8 cellular contexts compared by ENCODE assay signal in genomic region chr14:103679351-103679750, GRCh38. TPM values are rescaled to one million over a fixed set of nuclear protein-coding genes. Genes with fewer than 3 reads are reported as not detected.
DNase-seq lines count a peak whose midpoint lies in the region; ATAC-seq and TF ChIP-seq lines count a peak whose summit lies in the region.

No MANE protein-coding gene starts in this region.

- no peaks in the 10 kb centered on the region; the same call in 1 of the 2 replicates for H3K4me1 Mint-ChIP-seq in HFFc6 (ENCODE audit: low read depth)
- peaks cover 10% of the 10 kb centered on the region for H3K4me1 Mint-ChIP-seq in stimulated activated naive CD8-positive, alpha-beta T cell treated with anti-CD3 and anti-CD28 coated beads, Interleukin-15, amount 100 ng/mL, for 72 hours

- in situ Hi-C loops in astrocyte of the cerebellum (cut with HindIII; ENCODE audit: low sequenced_read_pairs) = loop anchor here (5.0 kb wide), 1 partner anchor 87 kb away; no protein-coding TSS in a partner anchor

- intact Hi-C loops in left lung (cut with DNase I) = no loop called here

- TF ChIP-seq CTCF in GM10266 (IDR thresholded peaks at IDR 0.05; ENCODE audit: control insufficient read depth, insufficient read depth, low read depth, missing control alignments) (peak; percentile 62), HFFc6 (IDR thresholded peaks at IDR 0.05) (peak; percentile 66), RWPE1 (conservative IDR thresholded peaks at IDR 0.05; ENCODE audit: low read depth) (peak; percentile 47), astrocyte of the cerebellum (IDR thresholded peaks at IDR 0.05; ENCODE audit: low read depth, low read length, missing control alignments) (peak; percentile 47), left lung (IDR thresholded peaks at IDR 0.05) (peak; percentile 24 to 32)

- no peak overlapping the region for H3K4me3 Mint-ChIP-seq in HFFc6
- H3K4me3 Mint-ChIP-seq in stimulated activated naive CD8-positive, alpha-beta T cell treated with anti-CD3 and anti-CD28 coated beads, Interleukin-15, amount 100 ng/mL, for 72 hours = no peak overlapping the region

- no peaks in the 10 kb centered on the region for H3K27me3 ChIP-seq in left lung

- H3K9me3 Mint-ChIP-seq in HFFc6 = no peaks in the 10 kb centered on the region
- H3K9me3 Mint-ChIP-seq in stimulated activated naive CD8-positive, alpha-beta T cell treated with anti-CD3 and anti-CD28 coated beads, Interleukin-15, amount 100 ng/mL, for 72 hours = no peaks in the 10 kb centered on the region

- H3K27ac Mint-ChIP-seq in HFFc6 = no peak overlapping the region
- H3K27ac Mint-ChIP-seq in stimulated activated naive CD8-positive, alpha-beta T cell treated with anti-CD3 and anti-CD28 coated beads, Interleukin-15, amount 100 ng/mL, for 72 hours = no peak overlapping the region

- CTCF ChIA-PET in RWPE1 (lab: Yijun Ruan, JAX) = interaction anchor here (0.6 to 0.9 kb wide), 2 partner anchors 15 to 106 kb away, joined by 3 to 4 read pairs; no protein-coding TSS in a partner anchor

- H3K9me3 ChIP-seq in left lung = no peaks in the 10 kb centered on the region

- no peaks in the 10 kb centered on the region for H3K4me1 ChIP-seq in left lung

- POLR2A ChIA-PET in RWPE1 (lab: Yijun Ruan, JAX; ENCODE audit: low non-redundant PET) = no interaction called here

- H3K27me3 Mint-ChIP-seq in HFFc6 (ENCODE audit: insufficient read depth) = peaks cover 5% of the 10 kb centered on the region
- no peaks in the 10 kb centered on the region for H3K27me3 Mint-ChIP-seq in stimulated activated naive CD8-positive, alpha-beta T cell treated with anti-CD3 and anti-CD28 coated beads, Interleukin-15, amount 100 ng/mL, for 72 hours

- H3K36me3 ChIP-seq in left lung = peaks cover 10 to 100% of the 10 kb centered on the region in 2 donors

- H3K4me3 ChIP-seq in astrocyte of the cerebellum (ENCODE audit: low read depth, low read length) (no peak overlapping the region), left lung (no peak overlapping the region)

- peak; percentile 81 for DNase-seq in GM10266 (ENCODE audit: extremely low spot score)
- DNase-seq in HFFc6 = no peak
- no peak for DNase-seq in RWPE1 (ENCODE audit: low spot score)
- no peak for DNase-seq in astrocyte of the cerebellum (ENCODE audit: low read depth)
- no peak for DNase-seq in left lung
- peak; percentile 28 to 36 for DNase-seq in stimulated activated naive CD8-positive, alpha-beta T cell treated with anti-CD3 and anti-CD28 coated beads, Interleukin-15, amount 100 ng/mL, for 72 hours
- no peak for DNase-seq in NCI-H1930 (lab: John Stamatoyannopoulos, UW)

- ATAC-seq in left lung (peak; percentile 95), HG02678 (IDR thresholded peaks at IDR 0.05; ENCODE audit: unreplicated experiment) (no peak)
- peak; percentile 97 for ATAC-seq in stimulated activated naive CD8-positive, alpha-beta T cell treated with anti-CD3 and anti-CD28 coated beads, Interleukin-15, amount 100 ng/mL, for 72 hours

- no peak overlapping the region for H3K27ac ChIP-seq in RWPE1
- no peak overlapping the region for H3K27ac ChIP-seq in left lung

- peaks cover 41% of the 10 kb centered on the region for H3K36me3 Mint-ChIP-seq in HFFc6 (ENCODE audit: low read depth)

RNA-seq across cellular contexts. Expression of gene XRCC3, which starts 35.9 kb away (rescaled TPM):
- 10 to 100 TPM in 5 of 6 experiments, 1 to 10 TPM in 1; 7.3 to 15.7 (median 13.4) TPM for total RNA-seq in HFFc6 (2021; fragmentation: NEBNext Ultra II Directional; extraction: Animal tissue kit (Norgen Biotek cat#: 25700))
- total RNA-seq in left lung = 10 to 100 TPM in 1 of 2 donors, 1 to 10 TPM in 1; 9.2 to 10.7 TPM

RNA-seq across cellular contexts. Expression of gene ZFYVE21, which starts 36.3 kb away (rescaled TPM):
- total RNA-seq in HFFc6 (2021; fragmentation: NEBNext Ultra II Directional; extraction: Animal tissue kit (Norgen Biotek cat#: 25700)) = 10 to 100 TPM; 40.9 to 47.7 (median 42.1) TPM
- total RNA-seq in left lung = 10 to 100 TPM; 42.8 to 57.4 TPM

RNA-seq across cellular contexts. Expression of gene KLC1, which starts 50.3 kb away (rescaled TPM):
- total RNA-seq in HFFc6 (2021; fragmentation: NEBNext Ultra II Directional; extraction: Animal tissue kit (Norgen Biotek cat#: 25700)) = 100 to 1,000 TPM; 179 to 204 (median 189) TPM
- 100 to 1,000 TPM; 152 to 167 TPM for total RNA-seq in left lung

Comparison
In these comparisons a context has a peak if more than half of its experiments do, and no peak if none do; other contexts are left out.
1. DNase-seq: peak in GM10266 (single experiment) and stimulated activated naive CD8-positive, alpha-beta T cell treated with anti-CD3 and anti-CD28 coated beads, Interleukin-15, amount 100 ng/mL, for 72 hours (2 of 2); none in HFFc6 (single experiment), RWPE1 (single experiment), astrocyte of the cerebellum (single experiment), left lung (0 of 2) and NCI-H1930 (0 of 2).
2. Peak in every context shown above with its lines, with median percentiles within 50 percentile points of each other: CTCF ChIP-seq.